Comparison of ENCODE assay signal across 9 cellular contexts in the genomic region with DNA sequence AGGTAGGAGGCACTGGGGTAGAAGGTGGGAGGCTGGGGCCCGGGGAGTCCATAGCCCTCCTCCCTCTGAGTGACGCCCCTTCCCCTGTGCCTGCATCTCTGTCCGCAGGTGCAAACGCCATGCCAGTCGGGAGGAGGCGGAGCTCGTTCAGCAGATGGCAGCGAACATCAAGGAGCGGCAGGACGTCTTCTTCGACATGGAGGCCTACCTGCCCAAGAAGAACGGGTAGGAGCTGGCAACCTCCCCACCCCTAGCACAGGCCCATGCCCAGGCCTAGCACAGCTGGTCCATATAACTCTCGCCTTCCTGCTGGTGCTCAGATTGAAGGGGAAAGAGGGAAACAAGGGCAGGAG. TPM values are rescaled to one million over a fixed set of nuclear protein-coding genes. Genes with fewer than 3 reads are reported as not detected.
DNase-seq lines count a peak whose midpoint lies in the region; ATAC-seq and TF ChIP-seq lines count a peak whose summit lies in the region.
"Had no signal": no experiment of that assay in that cellular context is flagged by ENCODE, and none has a peak within 500 bp of the region (broad histone marks: within the 10 kb centered on the region; RNA-seq: fewer than 3 reads in every experiment).

No MANE protein-coding gene starts in this region.

- H3K4me1 Mint-ChIP-seq in brain = peaks cover 12% of the 10 kb centered on the region
- H3K4me1 Mint-ChIP-seq in nephron = peaks cover 12% of the 10 kb centered on the region

- DNase-seq in NOMO-1 treated with DMSO at 0.1 percent for 48 hours (lab: John Stamatoyannopoulos, UW; ENCODE audit: unreplicated experiment) (no peak), SKM-1 treated with dmso at 0.1 percent for 144 hours (lab: John Stamatoyannopoulos, UW; ENCODE audit: unreplicated experiment) (no peak), left colon (no peak)
- no peak for DNase-seq in activated effector memory CD4-positive, alpha-beta T cell treated with Interleukin-2 at 50 U/mL for 16 hours
- DNase-seq: NCI-H1105 treated with DMSO at 0.1 percent for 48 hours had no signal

- H3K36me3 ChIP-seq in BLaER1 treated with 17β-estradiol and CSF1 and Interleukin-3, amounts not matched to agents 10 nM and 100 nM = peaks cover 0 to 55% (median 35%) of the 10 kb centered on the region in 11 experiments; a peak in 21 of 22 replicates
- H3K36me3 ChIP-seq in HUES64 (ENCODE audit: insufficient read depth, low read length) = peaks cover 37% of the 10 kb centered on the region

- no peaks in the 10 kb centered on the region for H3K27me3 ChIP-seq in BLaER1 treated with 17β-estradiol and CSF1 and Interleukin-3, amounts not matched to agents 10 nM and 100 nM
- no peaks in the 10 kb centered on the region for H3K27me3 ChIP-seq in HUES64 (ENCODE audit: insufficient read depth, low read length)

- peaks cover 0 to 18% (median 12%) of the 10 kb centered on the region in 10 experiments; a peak in 18 of 20 replicates for H3K4me1 ChIP-seq in BLaER1 treated with 17β-estradiol and CSF1 and Interleukin-3, amounts not matched to agents 10 nM and 100 nM
- H3K4me1 ChIP-seq in HUES64 (ENCODE audit: insufficient read depth, low read length) = no peaks in the 10 kb centered on the region

- no peak for ATAC-seq in left colon

- 49% methylated on average over 13 of the region's 13 CpGs for WGBS in HUES64

- peak overlapping the region in 5 of 11 experiments; percentile 30 to 61 (median 45); a peak in 9 of 22 replicates for H3K27ac ChIP-seq in BLaER1 treated with 17β-estradiol and CSF1 and Interleukin-3, amounts not matched to agents 10 nM and 100 nM
- H3K27ac ChIP-seq in HUES64 (ENCODE audit: low read depth, low read length) = peak overlapping the region; percentile 31; the same call in 1 of the 2 replicates

- peak overlapping the region in 4 of 5 experiments; percentile 63 to 97 (median 74) for H3K27ac Mint-ChIP-seq in brain
- H3K27ac Mint-ChIP-seq in nephron = peak overlapping the region; percentile 85 to 92 (median 90)

- intact Hi-C loops in left colon (cut with DNase I, micrococcal nuclease) = no loop called here

- H3K4me3 ChIP-seq in BLaER1 treated with 17β-estradiol and CSF1 and Interleukin-3, amounts not matched to agents 10 nM and 100 nM = no peak overlapping the region
- H3K4me3 ChIP-seq in HUES64 (ENCODE audit: low read length) = no peak overlapping the region

- H3K27me3 Mint-ChIP-seq in brain = peaks cover 7% of the 10 kb centered on the region
- no peaks in the 10 kb centered on the region for H3K27me3 Mint-ChIP-seq in nephron (ENCODE audit: low read depth)

- peak overlapping the region in 6 of 11 experiments; percentile 2 to 34 (median 18); a peak in 2 of 22 replicates for H3K9ac ChIP-seq in BLaER1 treated with 17β-estradiol and CSF1 and Interleukin-3, amounts not matched to agents 10 nM and 100 nM
- H3K9ac ChIP-seq in HUES64 (ENCODE audit: low read depth, low read length) = no peak overlapping the region

- no peaks in the 10 kb centered on the region for H3K9me3 Mint-ChIP-seq in brain
- no peaks in the 10 kb centered on the region for H3K9me3 Mint-ChIP-seq in nephron

- H3K4me2 ChIP-seq in BLaER1 treated with 17β-estradiol and CSF1 and Interleukin-3, amounts not matched to agents 10 nM and 100 nM = peak overlapping the region in 8 of 11 experiments; percentile 21 to 58 (median 35); a peak in 16 of 22 replicates

- peak overlapping the region in 1 of 5 experiments; percentile 13 for H3K4me3 Mint-ChIP-seq in brain
- H3K4me3 Mint-ChIP-seq in nephron = no peak overlapping the region

- peaks cover 24% of the 10 kb centered on the region for H3K36me3 Mint-ChIP-seq in brain
- peaks cover 4% of the 10 kb centered on the region for H3K36me3 Mint-ChIP-seq in nephron (ENCODE audit: low read depth)

- no peak for TF ChIP-seq CTCF in brain (conservative IDR thresholded peaks at IDR 0.05)
- TF ChIP-seq CTCF in nephron (IDR thresholded peaks at IDR 0.05; ENCODE audit: unreplicated experiment in 3 of 3) = no peak

- peaks cover 0 to 8% (median 0%) of the 10 kb centered on the region in 11 experiments; a peak in 3 of 22 replicates for H4K20me1 ChIP-seq in BLaER1 treated with 17β-estradiol and CSF1 and Interleukin-3, amounts not matched to agents 10 nM and 100 nM

- H3K9me3 ChIP-seq in BLaER1 treated with 17β-estradiol and CSF1 and Interleukin-3, amounts not matched to agents 10 nM and 100 nM (replicated peaks in 1 of 11) = no peaks in the 10 kb centered on the region
- H3K9me3 ChIP-seq in HUES64 (ENCODE audit: insufficient read depth, low read depth, low read length) = no peaks in the 10 kb centered on the region

RNA-seq across cellular contexts. Expression of gene TMEM120B, which starts 35.6 kb away (rescaled TPM):
- polyA plus RNA-seq in HUES64 (2013, experiment 1 of 2) = 10.7 TPM
- polyA plus RNA-seq in HUES64 (2013, experiment 2 of 2) = 11.7 TPM
- 3.7 TPM for polyA plus RNA-seq in brain (ENCODE audit: insufficient read depth, low read depth, low replicate concordance)
- 1 to 10 TPM; 4.7 to 5.8 TPM for total RNA-seq in left colon

RNA-seq across cellular contexts. Expression of gene RHOF, which starts 45.3 kb away (rescaled TPM):
- 15.1 TPM for polyA plus RNA-seq in HUES64 (2013, experiment 1 of 2)
- polyA plus RNA-seq in HUES64 (2013, experiment 2 of 2) = 15.5 TPM
- 8.9 TPM for polyA plus RNA-seq in brain (ENCODE audit: insufficient read depth, low read depth, low replicate concordance)
- total RNA-seq in left colon = 100 to 1,000 TPM in 1 of 2 donors, 10 to 100 TPM in 1; 60.3 to 148 TPM

RNA-seq across cellular contexts. Expression of gene SETD1B, which starts 55.6 kb away (rescaled TPM):
- 8.4 TPM for polyA plus RNA-seq in HUES64 (2013, experiment 1 of 2)
- polyA plus RNA-seq in HUES64 (2013, experiment 2 of 2) = 8.3 TPM
- polyA plus RNA-seq in brain (ENCODE audit: insufficient read depth, low read depth, low replicate concordance) = 7.1 TPM
- 10 to 100 TPM; 24.6 to 27.5 TPM for total RNA-seq in left colon
